ENCODE assay signal across 15 cellular contexts in genomic region chr9:131693163-131693562, GRCh38.
"Had no signal": no experiment of that assay in that cellular context is flagged by ENCODE, and none has a peak within 500 bp of the region (broad histone marks: within the 10 kb centered on the region; RNA-seq: fewer than 3 reads in every experiment).

No MANE protein-coding gene starts in this region.

- H3K4me2 ChIP-seq: SK-N-SH had no signal

- H3K4me3 ChIP-seq: colonic mucosa, esophagus muscularis mucosa, lower lobe of right lung, pancreas, thoracic aorta had no signal

- H3K4me3 Mint-ChIP-seq: activated naive CD4-positive, alpha-beta T cell treated with anti-CD3 and anti-CD28 coated beads, Interleukin-2, amount 10 ng/mL, durations not matched to agents 7 days and 5 days; activated T-helper 1 cell treated with anti-CD3 and anti-CD28 coated beads, Interleukin-12 subunit alpha, Interleukin-12 subunit beta, Interleukin-2, Interleukin-4 antibody, amounts not matched to agents 30 ng/mL and 10 ng/mL and 1 ng/mL, durations not matched to agents 14 hours and 24 hours and 36 hours had no signal

- H3K9me3 ChIP-seq: colonic mucosa, esophagus muscularis mucosa, lower lobe of right lung, pancreas, SK-N-SH, thoracic aorta had no signal

- FAIRE-seq: astrocyte, pancreas had no signal

- H3K27me3 ChIP-seq: colonic mucosa, esophagus muscularis mucosa, pancreas had no signal

- H3K9me3 Mint-ChIP-seq: activated naive CD4-positive, alpha-beta T cell treated with anti-CD3 and anti-CD28 coated beads, Interleukin-2, amount 10 ng/mL, durations not matched to agents 7 days and 5 days; activated T-helper 1 cell treated with anti-CD3 and anti-CD28 coated beads, Interleukin-12 subunit alpha, Interleukin-12 subunit beta, Interleukin-2, Interleukin-4 antibody, amounts not matched to agents 30 ng/mL and 10 ng/mL and 1 ng/mL, durations not matched to agents 14 hours and 24 hours and 36 hours had no signal

- H3K36me3 ChIP-seq: colonic mucosa, esophagus muscularis mucosa, lower lobe of right lung, pancreas, thoracic aorta had no signal

- H3K27me3 Mint-ChIP-seq: activated naive CD4-positive, alpha-beta T cell treated with anti-CD3 and anti-CD28 coated beads, Interleukin-2, amount 10 ng/mL, durations not matched to agents 7 days and 5 days had no signal

- H3K27ac ChIP-seq: colonic mucosa, esophagus muscularis mucosa, lower lobe of right lung, thoracic aorta had no signal

- H3K4me1 ChIP-seq: colonic mucosa had no signal

- H3K9ac ChIP-seq: SK-N-SH had no signal

- DNase-seq: activated CD4-positive, alpha-beta T cell treated with anti-CD3 and anti-CD28 coated beads for 1 hour; activated CD4-positive, alpha-beta T cell treated with anti-CD3 and anti-CD28 coated beads, Interleukin-2, amount 50 U/mL, for 48 hours; activated CD8-positive, alpha-beta memory T cell treated with anti-CD3 and anti-CD28 coated beads, Interleukin-2, amount 50 U/mL, for 48 hours; activated naive CD4-positive, alpha-beta T cell treated with anti-CD3 and anti-CD28 coated beads, Interleukin-2, amount 10 ng/mL, durations not matched to agents 7 days and 5 days; colonic mucosa; lower lobe of right lung; midbrain; pancreas; SK-N-SH; stimulated activated CD4-positive, alpha-beta T cell treated with anti-CD3 and anti-CD28 coated beads, Interleukin-1b, Interleukin-23, amount 100 ng/mL, for 48 hours; T-helper 1 cell had no signal

- H3K27ac Mint-ChIP-seq: activated naive CD4-positive, alpha-beta T cell treated with anti-CD3 and anti-CD28 coated beads, Interleukin-2, amount 10 ng/mL, durations not matched to agents 7 days and 5 days; activated T-helper 1 cell treated with anti-CD3 and anti-CD28 coated beads, Interleukin-12 subunit alpha, Interleukin-12 subunit beta, Interleukin-2, Interleukin-4 antibody, amounts not matched to agents 30 ng/mL and 10 ng/mL and 1 ng/mL, durations not matched to agents 14 hours and 24 hours and 36 hours had no signal
